1 cellular context compared by ENCODE assay signal in genomic region chr11:27322196-27322595, GRCh38. TPM values are rescaled to one million over a fixed set of nuclear protein-coding genes. Genes with fewer than 3 reads are reported as not detected.
DNase-seq lines count a peak whose midpoint lies in the region; ATAC-seq, FAIRE-seq and TF ChIP-seq lines count a peak whose summit lies in the region.
"Not testable (repeated sequence)": the region's sequence is repeated elsewhere in the genome, so short reads cannot be mapped to it uniquely, and the experiment has no call there.

No MANE protein-coding gene starts in this region.

- not testable (repeated sequence) for DNase-seq in HepG2 (ENCODE audit: low spot score)

- intact Hi-C loops in HepG2 (cut with micrococcal nuclease; ENCODE audit: unreplicated experiment): loop anchor here (5.0 kb wide), 1 partner anchor 40 kb away; the partner anchor contains the start of gene CCDC34

- not testable (repeated sequence) for H3K4me3 ChIP-seq in HepG2 (replicated peaks in 1 of 3; ENCODE audit: insufficient read depth in 1 of 3, low read depth in 2 of 3, low read length in 3 of 3)

- H3K4me2 ChIP-seq in HepG2 (ENCODE audit: low read depth, low read length): 0 out of 2 replicates have a peak overlapping the region, but pooled peaks have one; percentile 12

- TF ChIP-seq POLR2A in HepG2 (IDR thresholded peaks at IDR 0.05; ENCODE audit: insufficient read depth in 1 of 2, low read depth in 2 of 2, low read length in 2 of 2): not testable (repeated sequence)

- peaks cover 46% of the 10 kb centered on the region for H3K4me1 ChIP-seq in HepG2 (ENCODE audit: insufficient read depth, low read length)

- in situ Hi-C loops in HepG2 (cut with HindIII; ENCODE audit: extremely low pct_ligation_motif_present, low pct_unique_long_range_greater_than_20kb): not testable (repeated sequence)

- CTCF ChIA-PET in HepG2 (lab: Yijun Ruan, JAX; ENCODE audit: low intra/inter-chr PET ratio, low total read pairs): not testable (repeated sequence)

- H3K27me3 ChIP-seq in HepG2 (ENCODE audit: control insufficient read depth in 1 of 2, insufficient read depth in 2 of 2, low read length in 2 of 2): not testable (repeated sequence)

- H3K27ac ChIP-seq in HepG2 (ENCODE audit: extremely low read length, insufficient read depth, low read length): not testable (repeated sequence)

- not testable (repeated sequence) for H3K36me3 ChIP-seq in HepG2 (replicated peaks in 1 of 2; ENCODE audit: control insufficient read depth in 1 of 2, insufficient read depth in 2 of 2, low read length in 2 of 2)

- H3K9ac ChIP-seq in HepG2 (ENCODE audit: insufficient read depth, low read depth, low read length): not testable (repeated sequence)

- H4K20me1 ChIP-seq in HepG2 (ENCODE audit: insufficient read depth, low read length): not testable (repeated sequence)

- not testable (repeated sequence) for H3K79me2 ChIP-seq in HepG2 (ENCODE audit: insufficient read depth, low read length)

- POLR2A ChIA-PET in HepG2 (lab: Yijun Ruan, JAX): interaction anchor here (1.9 kb wide), 1 partner anchor 9 kb away, joined by 10 read pairs; no protein-coding TSS in a partner anchor

- ATAC-seq in HepG2: not testable (repeated sequence)

- H3K9me3 ChIP-seq in HepG2 (ENCODE audit: low read length): not testable (repeated sequence)

- FAIRE-seq in HepG2 (lab: Jason Lieb, UNC): not testable (repeated sequence)

- 49% methylated on average over 3 of the region's 3 CpGs for WGBS in HepG2 (ENCODE audit: low lambda C conversion rate)

- not testable (repeated sequence) for TF ChIP-seq CTCF in HepG2 (CRISPR knock-in tag; IDR thresholded peaks at IDR 0.05)

- TF ChIP-seq EP300 in HepG2 (IDR thresholded peaks at IDR 0.05; ENCODE audit: low read depth in 2 of 2, low read length in 2 of 2); HepG2 (CRISPR knock-in tag; IDR thresholded peaks at IDR 0.05; ENCODE audit: borderline replicate concordance): not testable (repeated sequence)

- BruUV-seq in HepG2 (replicated peaks; lab: Mats Ljungman, UMichigan): not testable (repeated sequence)

- H2AFZ ChIP-seq in HepG2 (ENCODE audit: low read length): not testable (repeated sequence)

- TF ChIP-seq RAD21 in HepG2 (CRISPR knock-in tag; IDR thresholded peaks at IDR 0.05): not testable (repeated sequence)

TF ChIP-seq in HepG2, 621 proteins besides CTCF, POLR2A, EP300 and RAD21:
- TF ChIP-seq THRA (CRISPR knock-in tag; IDR thresholded peaks at IDR 0.05; ENCODE audit: borderline replicate concordance): peak; percentile 58; the same call in 1 of the 2 replicates
- peak; percentile 70 for TF ChIP-seq ZNF629 (CRISPR knock-in tag; conservative IDR thresholded peaks at IDR 0.05)

RNA-seq across cellular contexts. Expression of gene CCDC34, which starts 40.8 kb away (rescaled TPM):
- 34.3 and 37.9 TPM in 2 replicates for total RNA-seq in HepG2 (2016; rRNA removed; fragmentation: Illumina TruSeq; extraction: Trizol)
- total RNA-seq in HepG2 (2016; cell fraction: cytosol; rRNA removed; fragmentation: Illumina TruSeq; extraction: Trizol; ENCODE audit: low read depth): 10.7 and 11.6 TPM in 2 replicates
- 35.1 and 40.9 TPM in 2 replicates for total RNA-seq in HepG2 (2016; cell fraction: insoluble cytoplasmic fraction; rRNA removed; fragmentation: Illumina TruSeq; extraction: Trizol)
- 18.2 and 19.0 TPM in 2 replicates for total RNA-seq in HepG2 (2016; cell fraction: membrane; rRNA removed; fragmentation: Illumina TruSeq; extraction: Trizol)
- 16.1 and 19.6 TPM in 2 replicates for total RNA-seq in HepG2 (2016; cell fraction: nucleus; rRNA removed; fragmentation: Illumina TruSeq; extraction: Trizol)
- 3.2 and 7.6 TPM in 2 replicates for polyA plus RNA-seq in HepG2 (2011; rRNA removed)
- 3.7 and 5.9 TPM in 2 replicates for polyA plus RNA-seq in HepG2 (2011; cell fraction: cytosol; rRNA removed)
- polyA plus RNA-seq in HepG2 (2011; cell fraction: nucleus; rRNA removed): 2.3 and 2.6 TPM in 2 replicates
- 7.7 and 20.2 TPM in 2 replicates for polyA plus RNA-seq in HepG2 (2012)
- polyA plus RNA-seq in HepG2 (2016; cell fraction: cytosol; fragmentation: Illumina TruSeq; extraction: Trizol; ENCODE audit: low read depth): 7.5 and 10.1 TPM in 2 replicates
- 54.7 and 54.9 TPM in 2 replicates for polyA plus RNA-seq in HepG2 (2016; cell fraction: insoluble cytoplasmic fraction; fragmentation: Illumina TruSeq; extraction: Trizol; ENCODE audit: low read depth)
- 14.2 and 15.6 TPM in 2 replicates for polyA plus RNA-seq in HepG2 (2016; cell fraction: membrane; fragmentation: Illumina TruSeq; extraction: Trizol; ENCODE audit: low read depth)
- polyA plus RNA-seq in HepG2 (2016; cell fraction: nucleus; fragmentation: Illumina TruSeq; extraction: Trizol; ENCODE audit: insufficient read depth, low read depth): 22.5 and 25.2 TPM in 2 replicates
- polyA minus RNA-seq in HepG2 (2011; rRNA and poly(A)+ RNA removed; ENCODE audit: low replicate concordance): 6.1 and 10.4 TPM in 2 replicates
- polyA minus RNA-seq in HepG2 (2011; cell fraction: cytosol; rRNA and poly(A)+ RNA removed): 3.0 and 3.5 TPM in 2 replicates
- polyA minus RNA-seq in HepG2 (2011; cell fraction: nucleus; rRNA and poly(A)+ RNA removed): 15.7 and 17.0 TPM in 2 replicates
